In the genomic region with DNA sequence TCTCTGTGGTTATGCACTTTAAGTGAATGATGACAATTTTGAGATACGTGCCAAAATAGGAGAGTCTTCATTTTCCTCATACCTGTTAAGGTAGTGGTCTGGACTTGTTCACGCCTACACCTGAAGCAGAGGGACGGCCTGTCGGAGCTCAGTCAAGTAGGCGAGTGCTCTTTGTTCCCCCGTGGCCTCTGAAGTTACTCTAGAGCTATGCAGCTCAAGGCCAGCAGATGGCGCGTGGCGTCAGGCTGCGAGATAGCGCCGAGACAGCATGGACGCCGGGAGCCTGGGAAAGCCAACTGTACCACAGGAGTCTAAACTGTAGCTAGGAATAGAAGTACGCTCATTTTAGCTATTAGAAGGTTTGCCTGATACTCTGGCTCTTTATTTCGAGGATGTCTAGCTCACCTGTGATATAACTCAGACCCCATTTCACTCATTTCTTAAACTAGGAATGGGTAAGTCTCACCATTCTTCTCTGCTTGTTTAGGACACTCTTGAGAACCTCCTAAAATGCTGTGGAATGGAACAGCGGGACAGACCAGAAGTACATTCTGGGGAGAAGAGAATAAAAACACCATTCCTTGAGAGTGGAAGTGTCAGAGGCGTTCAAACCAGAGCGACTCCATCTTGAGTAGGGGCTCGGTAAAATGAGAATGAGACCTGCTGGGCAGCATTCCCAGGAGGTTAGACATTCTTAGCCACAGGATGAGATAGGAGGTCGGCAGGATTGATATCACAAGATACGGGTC, we compare ENCODE assay signal across 8 cellular contexts.
DNase-seq lines count a peak whose midpoint lies in the region; ATAC-seq and TF ChIP-seq lines count a peak whose summit lies in the region.

No MANE protein-coding gene starts in this region.

- no peak overlapping the region for H3K4ac ChIP-seq in mesendoderm (ENCODE audit: low read depth, low read length)

- no peak overlapping the region for H3K9ac ChIP-seq in mesendoderm (ENCODE audit: low read length)

- no peak overlapping the region for H4K5ac ChIP-seq in mesendoderm (ENCODE audit: low read length)

- no peak overlapping the region for H2AK5ac ChIP-seq in mesendoderm (ENCODE audit: low read length)

- no peak overlapping the region for H3K4me3 Mint-ChIP-seq in activated CD8-positive, alpha-beta T cell treated with anti-CD3 and anti-CD28 coated beads for 36 hours
- no peak overlapping the region for H3K4me3 Mint-ChIP-seq in effector memory CD8-positive, alpha-beta T cell

- CTCF ChIA-PET in activated CD8-positive, alpha-beta T cell treated with anti-CD3 and anti-CD28 coated beads for 36 hours (lab: Charles Lee): interaction anchor here (0.6 to 1.9 kb wide), 46 partner anchors 8 to 665 kb away, joined by 3 to 9 read pairs (median 3); no protein-coding TSS in a partner anchor

- H3K27me3 Mint-ChIP-seq in activated CD8-positive, alpha-beta T cell treated with anti-CD3 and anti-CD28 coated beads for 36 hours: peaks cover 10% of the 10 kb centered on the region
- peaks cover 0 to 20% of the 10 kb centered on the region in 2 donors for H3K27me3 Mint-ChIP-seq in effector memory CD8-positive, alpha-beta T cell

- H3K4me2 ChIP-seq in mesendoderm (ENCODE audit: low read length): no peak overlapping the region

- H3K27ac ChIP-seq in C4-2B (no peak overlapping the region), mesendoderm (ENCODE audit: low read depth, low read length) (no peak overlapping the region)

- POLR2A ChIA-PET in activated CD8-positive, alpha-beta T cell treated with anti-CD3 and anti-CD28 coated beads for 36 hours (lab: Charles Lee): no interaction called here

- no peak overlapping the region for H2BK5ac ChIP-seq in mesendoderm (ENCODE audit: low read length)

- no peaks in the 10 kb centered on the region for H3K4me1 ChIP-seq in mesendoderm (ENCODE audit: control insufficient read depth, low read depth, low read length)

- H4K8ac ChIP-seq in mesendoderm (ENCODE audit: low read depth, low read length): no peak overlapping the region

- WGBS in mesendoderm (ENCODE audit: extremely low coverage, insufficient coverage, low lambda C conversion rate): no CpG with 5 or more reads among the region's 22 CpGs

- no peak overlapping the region for H3K27ac Mint-ChIP-seq in activated CD8-positive, alpha-beta T cell treated with anti-CD3 and anti-CD28 coated beads for 36 hours
- no peak overlapping the region for H3K27ac Mint-ChIP-seq in effector memory CD8-positive, alpha-beta T cell

- no peak overlapping the region for H3K4me3 ChIP-seq in mesendoderm (ENCODE audit: low read length)

- DNase-seq in NCI-H748 treated with DMSO at 0.1 percent for 48 hours (lab: John Stamatoyannopoulos, UW) (peak; percentile 10), mesendoderm (peak; percentile 91)
- DNase-seq in activated CD8-positive, alpha-beta T cell treated with anti-CD3 and anti-CD28 coated beads for 36 hours: peak; percentile 78
- peak; percentile 7 to 46 (median 22) for DNase-seq in effector memory CD8-positive, alpha-beta T cell
- peak; percentile 1 to 21 for DNase-seq in stimulated activated CD8-positive, alpha-beta memory T cell treated with anti-CD3 and anti-CD28 coated beads, Interleukin-4, amount 100 ng/mL, for 1 hour (ENCODE audit: low read depth in 2 of 2, low spot score in 1 of 2)

- H3K18ac ChIP-seq in mesendoderm (ENCODE audit: low read length): no peak overlapping the region

- H2BK15ac ChIP-seq in mesendoderm (replicated peaks; ENCODE audit: low read depth): no peak overlapping the region

- peak; percentile 97 for TF ChIP-seq CTCF in C4-2B (conservative IDR thresholded peaks at IDR 0.05)
- peak; percentile 87 for TF ChIP-seq CTCF in activated CD8-positive, alpha-beta T cell treated with anti-CD3 and anti-CD28 coated beads for 36 hours (IDR thresholded peaks at IDR 0.05)

- H3K79me1 ChIP-seq in mesendoderm (ENCODE audit: low read length): no peaks in the 10 kb centered on the region

- H3K79me2 ChIP-seq in mesendoderm (ENCODE audit: control insufficient read depth, insufficient read depth, low read length): no peaks in the 10 kb centered on the region

- no peak overlapping the region for H2BK120ac ChIP-seq in mesendoderm (ENCODE audit: low read depth, low read length)

- no peaks in the 10 kb centered on the region for H3K36me3 ChIP-seq in mesendoderm (ENCODE audit: control insufficient read depth, insufficient read depth, low read length)

- no peak overlapping the region for H3K56ac ChIP-seq in mesendoderm (ENCODE audit: low read length)

- intact Hi-C loops in activated CD8-positive, alpha-beta T cell treated with anti-CD3 and anti-CD28 coated beads for 36 hours (cut with micrococcal nuclease): loop anchor here (2.0 to 5.0 kb wide), 2 partner anchors 130 to 530 kb away; no protein-coding TSS in a partner anchor

- no peaks in the 10 kb centered on the region for H3K4me1 Mint-ChIP-seq in activated CD8-positive, alpha-beta T cell treated with anti-CD3 and anti-CD28 coated beads for 36 hours (ENCODE audit: low read depth)
- peaks cover 3 to 6% of the 10 kb centered on the region in 2 donors for H3K4me1 Mint-ChIP-seq in effector memory CD8-positive, alpha-beta T cell (ENCODE audit: low read depth in 2 of 2)

- H3K36me3 Mint-ChIP-seq in activated CD8-positive, alpha-beta T cell treated with anti-CD3 and anti-CD28 coated beads for 36 hours (ENCODE audit: low read depth): no peaks in the 10 kb centered on the region
- peaks cover 4% of the 10 kb centered on the region for H3K36me3 Mint-ChIP-seq in effector memory CD8-positive, alpha-beta T cell (ENCODE audit: insufficient read depth)

- ATAC-seq in GM19035 (IDR thresholded peaks at IDR 0.05; ENCODE audit: unreplicated experiment): peak; percentile 100
- ATAC-seq in HG03175 (IDR thresholded peaks at IDR 0.05; ENCODE audit: unreplicated experiment): peak; percentile 100
- peak; percentile 93 for ATAC-seq in activated CD8-positive, alpha-beta T cell treated with anti-CD3 and anti-CD28 coated beads for 36 hours
- ATAC-seq in effector memory CD8-positive, alpha-beta T cell (replicated peaks): peak; percentile 51

- H3K9me3 Mint-ChIP-seq in activated CD8-positive, alpha-beta T cell treated with anti-CD3 and anti-CD28 coated beads for 36 hours: no peaks in the 10 kb centered on the region
- H3K9me3 Mint-ChIP-seq in effector memory CD8-positive, alpha-beta T cell: no peaks in the 10 kb centered on the region

- H3K27me3 ChIP-seq in mesendoderm (ENCODE audit: insufficient read depth, low read length, poor library complexity): no peaks in the 10 kb centered on the region

- no peak overlapping the region for H3K23ac ChIP-seq in mesendoderm (ENCODE audit: low read length)

Comparison
In these comparisons a context has a peak if more than half of its experiments do, and no peak if none do; other contexts are left out.
1. DNase-seq: peak in every context shown above with its lines; median percentile 91 in mesendoderm; 78 in activated CD8-positive, alpha-beta T cell treated with anti-CD3 and anti-CD28 coated beads for 36 hours; 22 in effector memory CD8-positive, alpha-beta T cell; 11 in stimulated activated CD8-positive, alpha-beta memory T cell treated with anti-CD3 and anti-CD28 coated beads, Interleukin-4, amount 100 ng/mL, for 1 hour; 10 in NCI-H748 treated with DMSO at 0.1 percent for 48 hours.